ENCODE assay signal across 10 cellular contexts in genomic region chr5:9851458-9851857, GRCh38.
DNase-seq lines count a peak whose midpoint lies in the region; ATAC-seq, FAIRE-seq and TF ChIP-seq lines count a peak whose summit lies in the region.
"Had no signal": no experiment of that assay in that cellular context is flagged by ENCODE, and none has a peak within 500 bp of the region (broad histone marks: within the 10 kb centered on the region; RNA-seq: fewer than 3 reads in every experiment).

No MANE protein-coding gene starts in this region.

- H3K27me3 ChIP-seq in A673 (replicated peaks; ENCODE audit: insufficient read depth, low read depth, low read length, poor library complexity) (no peaks in the 10 kb centered on the region), H7 (ENCODE audit: control insufficient read depth, insufficient read depth, low read length) (no peaks in the 10 kb centered on the region)

- FAIRE-seq in kidney (lab: Jason Lieb, UNC), result no peak

- no peak overlapping the region for H3K4me3 Mint-ChIP-seq in immature natural killer cell
- H3K4me3 Mint-ChIP-seq: T-helper 1 cell treated with Interleukin-12 subunit alpha and Interleukin-12 subunit beta and Interleukin-4 antibody, amounts not matched to agents 30 μg/mL and 1 μg/mL, for 36 hours had no signal

- no peak overlapping the region for H3K4me3 ChIP-seq in A673 (ENCODE audit: low read depth, low read length, poor library complexity, severe bottlenecking)
- H3K4me3 ChIP-seq in astrocyte of the cerebellum (ENCODE audit: low read depth, low read length), result no peak overlapping the region
- no peak overlapping the region for H3K4me3 ChIP-seq in kidney (ENCODE audit: low read length in 2 of 2)
- no peak overlapping the region for H3K4me3 ChIP-seq in H7 (ENCODE audit: insufficient read depth, low read depth, low read length)

- no TSS peak for BruUV-seq in A673 (replicated peaks; lab: Mats Ljungman, UMichigan)

- TF ChIP-seq CTCF in A673 (conservative IDR thresholded peaks at IDR 0.05; ENCODE audit: low read depth, low read length) (0 out of 2 replicates have a peak, but pooled peaks have one; percentile 10), astrocyte of the cerebellum (IDR thresholded peaks at IDR 0.05; ENCODE audit: low read depth, low read length, missing control alignments) (peak; percentile 50), kidney (IDR thresholded peaks at IDR 0.05; ENCODE audit: borderline replicate concordance, extremely low read depth, insufficient read depth) (peak; percentile 9), omental fat pad (IDR thresholded peaks at IDR 0.05) (no peak)

- in situ Hi-C loops in astrocyte of the cerebellum (cut with HindIII; ENCODE audit: low sequenced_read_pairs), result no loop called here

- no peaks in the 10 kb centered on the region for H3K4me1 ChIP-seq in A673 (ENCODE audit: insufficient read depth, low read length, poor library complexity, severe bottlenecking)
- H3K4me1 ChIP-seq in kidney (ENCODE audit: control insufficient read depth in 1 of 2, insufficient read depth in 1 of 2, low read depth in 1 of 2, low read length in 2 of 2), result no peaks in the 10 kb centered on the region

- peaks cover 1 to 20% (median 6%) of the 10 kb centered on the region in 6 donors for H3K9me3 Mint-ChIP-seq in immature natural killer cell

- ATAC-seq in omental fat pad (ENCODE audit: low FRiP score), result no peak

- H3K36me3 Mint-ChIP-seq in immature natural killer cell, result no peaks in the 10 kb centered on the region

- H3K27ac ChIP-seq in A673 (ENCODE audit: low read depth, low read length, poor library complexity, severe bottlenecking), result no peak overlapping the region
- no peak overlapping the region for H3K27ac ChIP-seq in kidney (ENCODE audit: low read depth in 2 of 2, low read length in 2 of 2)

- CTCF ChIA-PET in A673 (lab: Charles Lee), result no interaction called here

- no peak for DNase-seq in A673 (ENCODE audit: low spot score)
- peak; percentile 21 for DNase-seq in HPDE6-E6E7 (ENCODE audit: extremely low spot score)
- peak; percentile 92 for DNase-seq in astrocyte of the cerebellum (ENCODE audit: low read depth)
- no peak for DNase-seq in kidney
- DNase-seq in H7, result no peak
- no peak for DNase-seq in activated naive CD4-positive, alpha-beta T cell (lab: John Stamatoyannopoulos, UW)
- DNase-seq in omental fat pad (ENCODE audit: low spot score), result no peak
- DNase-seq in immature natural killer cell, result no peak
- DNase-seq: NCI-H1694 had no signal

- H3K27ac Mint-ChIP-seq in immature natural killer cell, result no peak overlapping the region
- H3K27ac Mint-ChIP-seq: T-helper 1 cell treated with Interleukin-12 subunit alpha and Interleukin-12 subunit beta and Interleukin-4 antibody, amounts not matched to agents 30 μg/mL and 1 μg/mL, for 36 hours had no signal

- H3K4me1 Mint-ChIP-seq in immature natural killer cell, result no peaks in the 10 kb centered on the region

- H3K36me3 ChIP-seq in A673 (ENCODE audit: insufficient read depth, low read length, poor library complexity, severe bottlenecking) (no peaks in the 10 kb centered on the region), kidney (ENCODE audit: control insufficient read depth in 1 of 2, insufficient read depth in 2 of 2, low read length in 2 of 2) (no peaks in the 10 kb centered on the region), H7 (replicated peaks; ENCODE audit: control insufficient read depth, insufficient read depth, low read length) (no peaks in the 10 kb centered on the region)

- peaks cover 0 to 3% (median 0%) of the 10 kb centered on the region in 3 donors for H3K27me3 Mint-ChIP-seq in immature natural killer cell (ENCODE audit: low read depth in 3 of 3)

- POLR2A ChIA-PET in A673 (lab: Charles Lee; ENCODE audit: low non-redundant PET), result no interaction called here

- intact Hi-C loops in A673 (cut with micrococcal nuclease; ENCODE audit: unreplicated experiment), result no loop called here
- intact Hi-C loops in kidney (cut with DNase I), result no loop called here

- no peak overlapping the region for H3K9ac ChIP-seq in kidney (ENCODE audit: low read length in 2 of 2)

- H3K9me3 ChIP-seq in A673 (ENCODE audit: low read depth, low read length, poor library complexity, severe bottlenecking) (no peaks in the 10 kb centered on the region), kidney (ENCODE audit: control insufficient read depth in 1 of 2, low read length in 2 of 2) (no peaks in the 10 kb centered on the region)

Comparison
In these comparisons a context has a peak if more than half of its experiments do, and no peak if none do; other contexts are left out.
1. DNase-seq: peak in HPDE6-E6E7 (single experiment) and astrocyte of the cerebellum (single experiment); none in A673 (single experiment), kidney (single experiment), H7 (single experiment), activated naive CD4-positive, alpha-beta T cell (0 of 4), omental fat pad (single experiment) and immature natural killer cell (0 of 3).
2. CTCF ChIP-seq: peak in A673 (single experiment), astrocyte of the cerebellum (single experiment) and kidney (single experiment); none in omental fat pad (0 of 3).